ENCODE assay signal across 4 cellular contexts in genomic region chr22:40868379-40868778, GRCh38. TPM values are rescaled to one million over a fixed set of nuclear protein-coding genes. Genes with fewer than 3 reads are reported as not detected.
"Had no signal": no experiment of that assay in that cellular context is flagged by ENCODE, and none has a peak within 500 bp of the region (broad histone marks: within the 10 kb centered on the region; RNA-seq: fewer than 3 reads in every experiment).

No MANE protein-coding gene starts in this region.

RNA-seq across cellular contexts. Expression of gene DNAJB7, which starts 6.5 kb away (rescaled TPM):
- total RNA-seq: GM23338, H1, H9, HT-29 had no signal
- polyA plus RNA-seq: H1 had no signal
